8 cellular contexts compared by ENCODE assay signal in the genomic region with DNA sequence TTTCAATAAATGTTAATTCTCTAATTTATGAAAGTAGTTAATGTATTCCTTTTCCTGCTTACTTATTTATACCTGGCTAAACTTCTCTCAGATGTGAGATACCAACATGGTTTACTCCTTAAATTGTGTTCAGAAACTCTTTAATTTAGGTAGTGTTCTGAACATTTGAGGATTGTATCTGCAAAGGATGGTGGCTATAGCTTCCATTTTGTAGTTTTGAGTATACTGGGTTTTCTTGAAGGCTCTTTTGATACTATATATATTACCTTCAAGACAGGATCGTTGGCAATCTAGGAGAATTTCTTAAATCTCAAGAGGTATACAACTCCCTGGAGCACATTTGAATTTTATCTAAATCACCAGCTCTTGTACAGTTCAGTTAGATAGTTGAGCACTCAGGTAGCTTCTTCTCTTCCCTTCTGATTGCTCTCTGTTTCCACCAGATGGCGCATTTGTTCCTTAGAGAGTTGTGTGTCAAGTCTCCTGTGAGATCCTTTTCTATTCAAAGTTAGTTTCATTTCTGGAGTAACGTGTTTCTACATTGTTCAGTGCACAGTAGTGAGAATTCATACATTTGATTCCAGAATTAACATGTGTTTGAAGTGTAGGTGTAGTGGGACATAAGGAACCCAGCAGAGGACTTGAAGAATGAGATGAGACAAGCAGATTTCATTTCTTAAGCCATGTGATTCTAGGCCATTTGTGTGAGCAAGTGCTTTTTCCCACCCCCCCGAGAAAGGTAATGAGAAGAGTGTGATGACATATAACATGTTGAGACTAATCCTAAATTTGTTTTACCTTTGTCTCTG.
A peak's percentile ranks its signal among the peaks of the same experiment; 100 is the strongest.
DNase-seq lines count a peak whose midpoint lies in the region; ATAC-seq, FAIRE-seq and TF ChIP-seq lines count a peak whose summit lies in the region.
"Not testable (repeated sequence)": the region's sequence is repeated elsewhere in the genome, so short reads cannot be mapped to it uniquely, and the experiment has no call there.

No MANE protein-coding gene starts in this region.

- H3K79me1 ChIP-seq in mesenchymal stem cell (replicated peaks; ENCODE audit: low read length, poor library complexity, severe bottlenecking): not testable (repeated sequence)

- TF ChIP-seq CTCF in LNCAP (IDR thresholded peaks at IDR 0.05) (peak; percentile 68), OCI-LY1 (IDR thresholded peaks at IDR 0.05; ENCODE audit: low read length) (peak; percentile 40; the same call in 1 of the 2 replicates), suprapubic skin (IDR thresholded peaks at IDR 0.05) (peak; percentile 23 to 32)
- TF ChIP-seq CTCF in activated CD8-positive, alpha-beta T cell treated with anti-CD3 and anti-CD28 coated beads for 36 hours (IDR thresholded peaks at IDR 0.05): peak; percentile 70

- TF ChIP-seq EP300 in suprapubic skin (IDR thresholded peaks at IDR 0.05): not testable (repeated sequence)

- H2AFZ ChIP-seq in OCI-LY1 (ENCODE audit: low read length); mesenchymal stem cell (ENCODE audit: low read depth, low read length): not testable (repeated sequence)

- intact Hi-C loops in activated CD8-positive, alpha-beta T cell treated with anti-CD3 and anti-CD28 coated beads for 36 hours (cut with micrococcal nuclease): not testable (repeated sequence)

- CTCF ChIA-PET in activated CD8-positive, alpha-beta T cell treated with anti-CD3 and anti-CD28 coated beads for 36 hours (lab: Charles Lee): interaction anchor here (0.7 to 0.9 kb wide), 11 partner anchors 9 to 171 kb away, joined by 3 to 6 read pairs (median 3); no protein-coding TSS in a partner anchor

- not testable (repeated sequence) for H3K4me1 ChIP-seq in OCI-LY1 (ENCODE audit: insufficient read depth, low read length, severe bottlenecking); mesenchymal stem cell (ENCODE audit: control insufficient read depth, insufficient read depth, low read depth, low read length); suprapubic skin

- not testable (repeated sequence) for H2BK15ac ChIP-seq in mesenchymal stem cell (ENCODE audit: low read depth, poor library complexity, severe bottlenecking)

- not testable (repeated sequence) for H3K27me3 Mint-ChIP-seq in activated CD8-positive, alpha-beta T cell treated with anti-CD3 and anti-CD28 coated beads for 36 hours

- H3K4me3 ChIP-seq in OCI-LY1 (ENCODE audit: low read depth, low read length, poor library complexity, severe bottlenecking); suprapubic skin: not testable (repeated sequence)
- peak overlapping the region in 1 of 2 experiments; percentile 43 for H3K4me3 ChIP-seq in mesenchymal stem cell (ENCODE audit: insufficient read depth in 1 of 2, low read depth in 1 of 2, low read length in 2 of 2)

- H3K9me3 Mint-ChIP-seq in activated CD8-positive, alpha-beta T cell treated with anti-CD3 and anti-CD28 coated beads for 36 hours: not testable (repeated sequence)

- peak; percentile 93 for FAIRE-seq in endometrium (lab: Jason Lieb, UNC)

- not testable (repeated sequence) for H4K91ac ChIP-seq in mesenchymal stem cell (ENCODE audit: low read length)

- not testable (repeated sequence) for H3K9me3 ChIP-seq in OCI-LY1 (ENCODE audit: low read length); mesenchymal stem cell (ENCODE audit: control insufficient read depth, low read length); suprapubic skin

- peaks cover 21% of the 10 kb centered on the region; the same call in 1 of the 2 replicates for H3K36me3 ChIP-seq in OCI-LY1 (ENCODE audit: insufficient read depth, low read length)
- H3K36me3 ChIP-seq in mesenchymal stem cell (ENCODE audit: control insufficient read depth in 1 of 2, insufficient read depth in 2 of 2, low read depth in 1 of 2, low read length in 2 of 2); suprapubic skin: not testable (repeated sequence)

- H2AK5ac ChIP-seq in mesenchymal stem cell (ENCODE audit: low read length, severe bottlenecking): not testable (repeated sequence)

- not testable (repeated sequence) for H3K9me2 ChIP-seq in OCI-LY1 (ENCODE audit: low read depth, low read length)

- POLR2A ChIA-PET in activated CD8-positive, alpha-beta T cell treated with anti-CD3 and anti-CD28 coated beads for 36 hours (lab: Charles Lee): not testable (repeated sequence)

- 0% methylated on average over 1 of the region's 4 CpGs for WGBS in mesenchymal stem cell
- 13% methylated on average over 4 of the region's 4 CpGs for WGBS in suprapubic skin

- H3K4ac ChIP-seq in mesenchymal stem cell (ENCODE audit: low read depth in 1 of 2, low read length in 2 of 2): not testable (repeated sequence)

- not testable (repeated sequence) for H3K9ac ChIP-seq in OCI-LY1 (ENCODE audit: low read length)
- peak overlapping the region; percentile 51 for H3K9ac ChIP-seq in mesenchymal stem cell (ENCODE audit: low read length)

- peak; percentile 92 for ATAC-seq in activated CD8-positive, alpha-beta T cell treated with anti-CD3 and anti-CD28 coated beads for 36 hours

- not testable (repeated sequence) for H3K18ac ChIP-seq in mesenchymal stem cell (ENCODE audit: low read depth in 1 of 2, low read length in 2 of 2)

- not testable (repeated sequence) for H4K20me1 ChIP-seq in OCI-LY1 (ENCODE audit: insufficient read depth, low read length)

- H2BK12ac ChIP-seq in mesenchymal stem cell (ENCODE audit: low read length in 2 of 2): not testable (repeated sequence)

- H4K8ac ChIP-seq in mesenchymal stem cell (ENCODE audit: low read length): not testable (repeated sequence)

- not testable (repeated sequence) for H3K27me3 ChIP-seq in OCI-LY1 (ENCODE audit: insufficient read depth, low read length); mesenchymal stem cell (ENCODE audit: control insufficient read depth in 1 of 2, insufficient read depth in 1 of 2, low read length in 2 of 2); suprapubic skin

- not testable (repeated sequence) for H3K27ac ChIP-seq in OCI-LY1 (ENCODE audit: low read depth, low read length, poor library complexity, severe bottlenecking); mesenchymal stem cell (ENCODE audit: low read length, poor library complexity, severe bottlenecking); suprapubic skin

- H3K23ac ChIP-seq in mesenchymal stem cell (ENCODE audit: low read length in 2 of 2): not testable (repeated sequence)

- H3K79me2 ChIP-seq in OCI-LY1 (ENCODE audit: insufficient read depth, low read length): not testable (repeated sequence)

- peak overlapping the region; percentile 59 for H3K4me3 Mint-ChIP-seq in activated CD8-positive, alpha-beta T cell treated with anti-CD3 and anti-CD28 coated beads for 36 hours

- H2BK5ac ChIP-seq in mesenchymal stem cell (ENCODE audit: low read depth, low read length, poor library complexity, severe bottlenecking): not testable (repeated sequence)

- not testable (repeated sequence) for H2BK120ac ChIP-seq in mesenchymal stem cell (ENCODE audit: low read depth, low read length)

- peak overlapping the region; percentile 76 for H3K27ac Mint-ChIP-seq in activated CD8-positive, alpha-beta T cell treated with anti-CD3 and anti-CD28 coated beads for 36 hours

- peak; percentile 5 for DNase-seq in GF-D8 (lab: John Stamatoyannopoulos, UW)
- peak; percentile 58 for DNase-seq in H4 (ENCODE audit: low spot score)
- peak; percentile 51 for DNase-seq in activated CD8-positive, alpha-beta T cell treated with anti-CD3 and anti-CD28 coated beads for 36 hours
- peak; percentile 68 for DNase-seq in mesenchymal stem cell
- not testable (repeated sequence) for DNase-seq in suprapubic skin (ENCODE audit: low spot score in 2 of 2)

- H3K14ac ChIP-seq in mesenchymal stem cell (ENCODE audit: low read length in 2 of 2): not testable (repeated sequence)

- not testable (repeated sequence) for H3K4me1 Mint-ChIP-seq in activated CD8-positive, alpha-beta T cell treated with anti-CD3 and anti-CD28 coated beads for 36 hours (ENCODE audit: low read depth)

- not testable (repeated sequence) for H3K36me3 Mint-ChIP-seq in activated CD8-positive, alpha-beta T cell treated with anti-CD3 and anti-CD28 coated beads for 36 hours (ENCODE audit: low read depth)

- not testable (repeated sequence) for TF ChIP-seq POLR2A in suprapubic skin (IDR thresholded peaks at IDR 0.05)

- H3F3A ChIP-seq in OCI-LY1 (ENCODE audit: insufficient read depth, low read length): not testable (repeated sequence)

- not testable (repeated sequence) for H3K4me2 ChIP-seq in OCI-LY1 (ENCODE audit: low read length); mesenchymal stem cell (ENCODE audit: low read length, poor library complexity, severe bottlenecking)
